Comparison of ENCODE assay signal across 22 cellular contexts in the genomic region with DNA sequence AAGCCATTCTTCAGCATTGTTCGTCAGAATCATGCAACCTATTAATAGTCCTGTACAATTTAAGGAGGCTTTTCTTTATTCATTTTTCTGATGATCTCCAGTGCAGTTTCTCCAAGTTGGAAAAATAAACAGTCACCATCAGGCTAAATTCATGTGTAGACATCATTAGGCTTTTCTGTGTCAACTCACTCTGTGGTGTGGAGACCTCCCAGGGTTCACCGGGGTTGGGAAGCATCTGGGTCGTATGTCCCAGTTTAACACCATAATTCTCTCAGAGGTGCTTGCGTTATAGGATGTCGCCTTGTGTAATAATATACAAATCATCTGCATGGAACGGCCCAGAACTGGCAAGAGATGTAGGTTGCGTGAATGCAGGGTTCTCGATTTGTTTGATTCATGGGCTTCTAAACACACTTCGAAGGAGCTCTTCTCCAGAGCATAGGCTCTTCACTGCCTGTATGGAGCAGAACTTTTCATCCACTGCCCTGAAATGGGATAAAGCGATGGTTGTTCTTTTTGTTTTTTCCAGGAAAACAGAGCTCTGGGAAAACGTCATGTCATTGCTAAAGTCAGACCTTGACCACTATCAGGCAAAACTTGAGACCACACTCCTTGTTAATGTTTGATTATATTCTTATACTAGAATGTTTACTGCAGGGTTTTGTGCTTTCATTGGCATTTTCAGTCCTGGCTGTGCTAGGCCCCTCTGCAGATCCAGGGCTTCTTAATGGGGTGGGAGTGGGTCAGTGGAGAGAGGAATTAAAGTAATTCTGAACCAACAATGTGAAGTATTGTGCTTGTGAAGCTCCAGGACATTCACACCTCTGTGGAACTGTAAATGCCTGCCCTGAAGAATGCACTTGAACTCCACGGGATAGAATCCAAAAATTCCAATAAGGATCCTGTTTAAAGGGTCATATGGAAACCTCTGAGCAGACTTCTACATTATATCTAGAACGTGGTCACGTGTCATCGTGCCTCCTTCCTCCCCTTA.
A peak's percentile ranks its signal among the peaks of the same experiment; 100 is the strongest.
DNase-seq lines count a peak whose midpoint lies in the region; ATAC-seq and TF ChIP-seq lines count a peak whose summit lies in the region.
"Had no signal": no experiment of that assay in that cellular context is flagged by ENCODE, and none has a peak within 500 bp of the region (broad histone marks: within the 10 kb centered on the region; RNA-seq: fewer than 3 reads in every experiment).

No MANE protein-coding gene starts in this region.

- H4K8ac ChIP-seq in mesendoderm (ENCODE audit: low read depth, low read length), result no peak overlapping the region

- no peak for DNase-seq in GM23248
- DNase-seq in dorsolateral prefrontal cortex, result no peak
- DNase-seq in mesendoderm, result peak; percentile 79
- DNase-seq in retina, result peak; percentile 9
- no peak for DNase-seq in OCI-M1 (lab: John Stamatoyannopoulos, UW)
- no peak for DNase-seq in activated T-cell treated with anti-CD3 and anti-CD28 coated beads, Interleukin-2, amount 50 U/mL, for 4 hours
- no peak for DNase-seq in stimulated activated CD4-positive, alpha-beta T cell treated with anti-CD3 and anti-CD28 coated beads, Interleukin-1b, Interleukin-23, amount 100 ng/mL, for 48 hours
- DNase-seq: activated CD8-positive, alpha-beta memory T cell treated with anti-CD3 and anti-CD28 coated beads, Interleukin-2, amount 10 ng/mL, durations not matched to agents 7 days and 5 days; activated naive CD4-positive, alpha-beta T cell; AML-193; CD4-positive, alpha-beta memory T cell; esophagus squamous epithelium; foreskin melanocyte; KG1; left cardiac atrium; NCI-H2081; psoas muscle; Right ventricle myocardium superior; stimulated activated naive CD4-positive, alpha-beta T cell had no signal

- H2AK5ac ChIP-seq in mesendoderm (ENCODE audit: low read length), result no peak overlapping the region

- no peak overlapping the region for H2BK5ac ChIP-seq in mesendoderm (ENCODE audit: low read length)

- H2AFZ ChIP-seq in GM23248, result peak overlapping the region; percentile 56

- no peak overlapping the region for H3K4me3 Mint-ChIP-seq in activated T-cell treated with anti-CD3 and anti-CD28 coated beads, Interleukin-2, amount 50 U/mL, for 4 hours
- H3K4me3 Mint-ChIP-seq: activated CD8-positive, alpha-beta memory T cell treated with anti-CD3 and anti-CD28 coated beads, Interleukin-2, amount 10 ng/mL, durations not matched to agents 7 days and 5 days; CD4-positive, alpha-beta memory T cell; central memory CD8-positive, alpha-beta T cell had no signal

- H3K4me2 ChIP-seq in GM23248 (ENCODE audit: unreplicated experiment), result peak overlapping the region; percentile 26
- H3K4me2 ChIP-seq in mesendoderm (ENCODE audit: low read length), result no peak overlapping the region

- H3K79me1 ChIP-seq in mesendoderm (ENCODE audit: low read length), result no peaks in the 10 kb centered on the region

- H3K9me2 ChIP-seq in GM23248 (ENCODE audit: insufficient read depth), result no peaks in the 10 kb centered on the region

- H3K4me3 ChIP-seq in GM23248 (no peak overlapping the region), dorsolateral prefrontal cortex (peak overlapping the region in 1 of 59 donors; percentile 12), mesendoderm (ENCODE audit: low read length) (no peak overlapping the region)
- H3K4me3 ChIP-seq: esophagus squamous epithelium, psoas muscle, suprapubic skin had no signal

- no peak overlapping the region for H2BK120ac ChIP-seq in mesendoderm (ENCODE audit: low read depth, low read length)

- no peaks in the 10 kb centered on the region for H4K20me1 ChIP-seq in GM23248 (ENCODE audit: insufficient read depth)

- H3K9ac ChIP-seq in GM23248, result peak overlapping the region; percentile 61
- H3K9ac ChIP-seq in mesendoderm (ENCODE audit: low read length), result no peak overlapping the region

- H3K27me3 Mint-ChIP-seq in activated T-cell treated with anti-CD3 and anti-CD28 coated beads, Interleukin-2, amount 50 U/mL, for 4 hours (ENCODE audit: low read depth), result no peaks in the 10 kb centered on the region
- H3K27me3 Mint-ChIP-seq: activated CD8-positive, alpha-beta memory T cell treated with anti-CD3 and anti-CD28 coated beads, Interleukin-2, amount 10 ng/mL, durations not matched to agents 7 days and 5 days; CD4-positive, alpha-beta memory T cell had no signal

- H3K27me3 ChIP-seq in GM23248 (replicated peaks; ENCODE audit: insufficient read depth), result no peaks in the 10 kb centered on the region
- no peaks in the 10 kb centered on the region for H3K27me3 ChIP-seq in dorsolateral prefrontal cortex
- H3K27me3 ChIP-seq in mesendoderm (ENCODE audit: insufficient read depth, low read length, poor library complexity), result no peaks in the 10 kb centered on the region
- H3K27me3 ChIP-seq: esophagus squamous epithelium, suprapubic skin had no signal

- ATAC-seq in activated T-cell treated with anti-CD3 and anti-CD28 coated beads, Interleukin-2, amount 50 U/mL, for 4 hours, result no peak
- ATAC-seq: activated CD8-positive, alpha-beta memory T cell treated with anti-CD3 and anti-CD28 coated beads, Interleukin-2, amount 10 ng/mL, durations not matched to agents 7 days and 5 days; Panc1; psoas muscle had no signal

- H3K79me2 ChIP-seq in GM23248 (ENCODE audit: insufficient read depth), result no peaks in the 10 kb centered on the region
- no peaks in the 10 kb centered on the region for H3K79me2 ChIP-seq in mesendoderm (ENCODE audit: control insufficient read depth, insufficient read depth, low read length)

- H3K36me3 ChIP-seq in GM23248 (ENCODE audit: low read depth) (no peaks in the 10 kb centered on the region), mesendoderm (ENCODE audit: control insufficient read depth, insufficient read depth, low read length) (no peaks in the 10 kb centered on the region)
- H3K36me3 ChIP-seq: esophagus squamous epithelium, suprapubic skin had no signal

- TF ChIP-seq CTCF in dorsolateral prefrontal cortex (IDR thresholded peaks at IDR 0.05 in 54 of 56, conservative IDR thresholded peaks at IDR 0.05 in 2 of 56; ENCODE audit: low read depth in 1 of 56, partially characterized antibody in 56 of 56), result no peak

- no peak overlapping the region for H2BK15ac ChIP-seq in mesendoderm (replicated peaks; ENCODE audit: low read depth)

- peak overlapping the region; percentile 18 for H3K18ac ChIP-seq in mesendoderm (ENCODE audit: low read length)

- no peaks in the 10 kb centered on the region for H3K9me3 Mint-ChIP-seq in activated T-cell treated with anti-CD3 and anti-CD28 coated beads, Interleukin-2, amount 50 U/mL, for 4 hours
- H3K9me3 Mint-ChIP-seq: central memory CD8-positive, alpha-beta T cell had no signal

- H3K27ac ChIP-seq in GM23248 (peak overlapping the region; percentile 57), dorsolateral prefrontal cortex (peak overlapping the region in 42 of 59 donors; percentile 2 to 82 (median 64)), mesendoderm (ENCODE audit: low read depth, low read length) (no peak overlapping the region)
- H3K27ac ChIP-seq: psoas muscle, suprapubic skin had no signal

- WGBS in GM23248 (ENCODE audit: low coverage in 1 of 2, low lambda C conversion rate in 2 of 2, missing lambda C conversion rate in 2 of 2), 2 experiments, result 81 to 82% methylated on average over 15 of the region's 15 CpGs
- no CpG with 5 or more reads among the region's 15 CpGs for WGBS in mesendoderm (ENCODE audit: extremely low coverage, insufficient coverage, low lambda C conversion rate)

- H3K9me3 ChIP-seq in GM23248 (ENCODE audit: low read depth), result no peaks in the 10 kb centered on the region
- H3K9me3 ChIP-seq: esophagus squamous epithelium, psoas muscle, suprapubic skin had no signal

- no peaks in the 10 kb centered on the region for H3K4me1 Mint-ChIP-seq in activated T-cell treated with anti-CD3 and anti-CD28 coated beads, Interleukin-2, amount 50 U/mL, for 4 hours (ENCODE audit: low read depth)
- H3K4me1 Mint-ChIP-seq: activated CD8-positive, alpha-beta memory T cell treated with anti-CD3 and anti-CD28 coated beads, Interleukin-2, amount 10 ng/mL, durations not matched to agents 7 days and 5 days; CD4-positive, alpha-beta memory T cell; central memory CD8-positive, alpha-beta T cell had no signal

- H3K23ac ChIP-seq in mesendoderm (ENCODE audit: low read length), result no peak overlapping the region

- H3K4me1 ChIP-seq in GM23248 (ENCODE audit: insufficient read depth) (peaks cover 27% of the 10 kb centered on the region), mesendoderm (ENCODE audit: control insufficient read depth, low read depth, low read length) (no peaks in the 10 kb centered on the region)

- no peak overlapping the region for H3K56ac ChIP-seq in mesendoderm (ENCODE audit: low read length)

- H3K4ac ChIP-seq in mesendoderm (ENCODE audit: low read depth, low read length), result no peak overlapping the region

- in situ Hi-C loops in GM23248 (cut with MboI), result no loop called here

- peaks cover 19% of the 10 kb centered on the region; the same call in 1 of the 2 replicates for H3F3A ChIP-seq in GM23248 (ENCODE audit: insufficient read depth)

- H4K5ac ChIP-seq in mesendoderm (ENCODE audit: low read length), result no peak overlapping the region

- H3K36me3 Mint-ChIP-seq in activated T-cell treated with anti-CD3 and anti-CD28 coated beads, Interleukin-2, amount 50 U/mL, for 4 hours (ENCODE audit: insufficient read depth), result no peaks in the 10 kb centered on the region
- H3K36me3 Mint-ChIP-seq: activated CD8-positive, alpha-beta memory T cell treated with anti-CD3 and anti-CD28 coated beads, Interleukin-2, amount 10 ng/mL, durations not matched to agents 7 days and 5 days; CD4-positive, alpha-beta memory T cell had no signal

- intact Hi-C loops in dorsolateral prefrontal cortex (cut with DNase I), result no loop called here

Comparison
In these comparisons a context has a peak if more than half of its experiments do, and no peak if none do; other contexts are left out.
1. DNase-seq: peak in mesendoderm (single experiment) and retina (single experiment); none in GM23248 (single experiment), dorsolateral prefrontal cortex (0 of 10), OCI-M1 (single experiment), activated T-cell treated with anti-CD3 and anti-CD28 coated beads, Interleukin-2, amount 50 U/mL, for 4 hours (single experiment) and stimulated activated CD4-positive, alpha-beta T cell treated with anti-CD3 and anti-CD28 coated beads, Interleukin-1b, Interleukin-23, amount 100 ng/mL, for 48 hours (single experiment).